In the genomic region with DNA sequence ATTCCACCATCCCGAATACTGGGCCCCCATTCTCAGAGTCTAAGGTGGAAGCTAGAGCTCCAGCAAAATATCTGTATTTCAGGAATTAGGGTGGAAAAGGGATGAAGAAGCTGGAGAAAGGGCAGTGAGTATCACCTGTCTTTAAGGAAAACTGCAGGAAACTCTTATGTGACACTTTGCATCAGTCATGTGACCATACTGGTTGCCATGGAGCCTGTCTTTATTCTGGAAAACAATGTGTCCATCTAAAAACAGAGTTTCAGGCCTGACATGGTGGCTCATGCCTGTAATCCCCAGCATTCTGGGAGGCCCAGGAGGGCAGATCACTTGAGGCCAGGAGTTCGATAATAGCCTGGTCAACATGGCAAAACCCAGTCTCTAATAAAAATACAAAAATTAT, we compare ENCODE assay signal across 17 cellular contexts.
"Had no signal": no experiment of that assay in that cellular context is flagged by ENCODE, and none has a peak within 500 bp of the region (broad histone marks: within the 10 kb centered on the region; RNA-seq: fewer than 3 reads in every experiment).

No MANE protein-coding gene starts in this region.

- H3K4me3 ChIP-seq: adrenal gland, cardiac muscle cell, left ventricle myocardium inferior, right atrium auricular region, tibial artery had no signal

- FAIRE-seq: endometrium, keratinocyte, urothelium cell line had no signal

- ATAC-seq: esophagus mucosa; naive thymus-derived CD8-positive, alpha-beta T cell; stimulated activated naive B cell treated with anti-CD40 and anti-IgM and Interleukin-4, amounts not matched to agents 10 μg/mL and 1 μg/mL and 100 μg/mL, for 72 hours had no signal

- H3K36me3 ChIP-seq: adrenal gland, cardiac muscle cell, left ventricle myocardium inferior, right atrium auricular region, tibial artery had no signal

- H3K4me1 ChIP-seq: adrenal gland, left ventricle myocardium inferior, right atrium auricular region had no signal

- H3K27me3 ChIP-seq: adrenal gland, cardiac muscle cell, right atrium auricular region, tibial artery had no signal

- H3K27ac ChIP-seq: adrenal gland, cardiac muscle cell, left ventricle myocardium inferior, right atrium auricular region, tibial artery had no signal

- DNase-seq: activated CD4-positive, alpha-beta T cell treated with anti-CD3 and anti-CD28 coated beads, Interleukin-2, amount 50 U/mL, for 48 hours; activated effector memory CD4-positive, alpha-beta T cell treated with Interleukin-2 at 50 U/mL for 16 hours; activated T-cell treated with anti-CD3 and anti-CD28 coated beads, Interleukin-2, amount 50 U/mL, for 24 hours; adrenal gland; left ventricle myocardium inferior; naive thymus-derived CD8-positive, alpha-beta T cell; occipital lobe; stimulated activated CD4-positive, alpha-beta T cell treated with anti-CD3 and anti-CD28 coated beads, Interleukin-15, amount 100 ng/mL, for 24 hours; stimulated activated CD4-positive, alpha-beta T cell treated with anti-CD3 and anti-CD28 coated beads, Interleukin-4, amount 100 ng/mL, for 1 hour; stimulated activated naive B cell treated with anti-CD40 and anti-IgM and Interleukin-4, amounts not matched to agents 10 μg/mL and 1 μg/mL and 100 μg/mL, for 72 hours; tibial artery had no signal

- H3K9me3 ChIP-seq: adrenal gland, right atrium auricular region, tibial artery had no signal
